In genomic region chr2:218717262-218717661, GRCh38 we compare ENCODE assay signal across 10 cellular contexts. TPM values are rescaled to one million over a fixed set of nuclear protein-coding genes. Genes with fewer than 3 reads are reported as not detected.
DNase-seq lines count a peak whose midpoint lies in the region; ATAC-seq and TF ChIP-seq lines count a peak whose summit lies in the region.
"Had no signal": no experiment of that assay in that cellular context is flagged by ENCODE, and none has a peak within 500 bp of the region (broad histone marks: within the 10 kb centered on the region; RNA-seq: fewer than 3 reads in every experiment).

No MANE protein-coding gene starts in this region.

- no peak overlapping the region for H3K23ac ChIP-seq in mesendoderm (ENCODE audit: low read length)

- H3F3A ChIP-seq in PC-3 (ENCODE audit: low read length, unreplicated experiment) = no peaks in the 10 kb centered on the region

- ATAC-seq in PC-3 (peak; percentile 90), GM18868 (IDR thresholded peaks at IDR 0.05; ENCODE audit: unreplicated experiment) (no peak), GM18517 (IDR thresholded peaks at IDR 0.05; ENCODE audit: unreplicated experiment) (no peak)

- H3K79me2 ChIP-seq in PC-3 (ENCODE audit: low read length) (peaks cover 85% of the 10 kb centered on the region), mesendoderm (ENCODE audit: control insufficient read depth, insufficient read depth, low read length) (peaks cover 46% of the 10 kb centered on the region)

- H3K4me1 ChIP-seq in PC-3 (ENCODE audit: insufficient read depth, low read length) = peaks cover 37% of the 10 kb centered on the region
- H3K4me1 ChIP-seq in mesendoderm (ENCODE audit: control insufficient read depth, low read depth, low read length) = peaks cover 8% of the 10 kb centered on the region
- H3K4me1 ChIP-seq: SJCRH30 had no signal

- peak; percentile 64 for DNase-seq in A172 (ENCODE audit: low spot score)
- peak; percentile 79 for DNase-seq in PC-3
- DNase-seq in glomerular visceral epithelial cell (ENCODE audit: extremely low spot score) = peak; percentile 45
- no peak for DNase-seq in mesendoderm
- DNase-seq: central memory CD4-positive, alpha-beta T cell; NCI-H2029; nucleus accumbens; SJCRH30 had no signal

- no peaks in the 10 kb centered on the region for H3K9me3 ChIP-seq in PC-3 (ENCODE audit: low read length)
- H3K9me3 ChIP-seq: SJCRH30 had no signal

- no peaks in the 10 kb centered on the region for H4K20me1 ChIP-seq in PC-3 (ENCODE audit: low read length)

- no peak overlapping the region for H4K8ac ChIP-seq in mesendoderm (ENCODE audit: low read depth, low read length)

- H3K27ac ChIP-seq in PC-3 (ENCODE audit: low read length) = peak overlapping the region; percentile 90
- H3K27ac ChIP-seq in mesendoderm (ENCODE audit: low read depth, low read length) = no peak overlapping the region
- H3K27ac ChIP-seq: SJCRH30 had no signal

- no peak overlapping the region for H2AFZ ChIP-seq in PC-3 (ENCODE audit: low read length)

- no peak overlapping the region for H3K56ac ChIP-seq in mesendoderm (ENCODE audit: low read length)

- H3K18ac ChIP-seq in mesendoderm (ENCODE audit: low read length) = no peak overlapping the region

- peaks cover 23% of the 10 kb centered on the region for H3K79me1 ChIP-seq in mesendoderm (ENCODE audit: low read length)

- no peak overlapping the region for H2AK5ac ChIP-seq in mesendoderm (ENCODE audit: low read length)

- no peak overlapping the region for H2BK15ac ChIP-seq in mesendoderm (replicated peaks; ENCODE audit: low read depth)

- H3K9ac ChIP-seq in PC-3 (ENCODE audit: low read length) (peak overlapping the region; percentile 49), mesendoderm (ENCODE audit: low read length) (no peak overlapping the region)

- POLR2A ChIA-PET in PC-3 (lab: Charles Lee; ENCODE audit: unreplicated experiment) = interaction anchor here (0.6 kb wide), 1 partner anchor 115 kb away, joined by 3 read pairs; no protein-coding TSS in a partner anchor

- intact Hi-C loops in PC-3 (cut with micrococcal nuclease) = no loop called here

- no peak overlapping the region for H4K5ac ChIP-seq in mesendoderm (ENCODE audit: low read length)

- no TSS peak for BruUV-seq in PC-3 (replicated peaks; lab: Mats Ljungman, UMichigan)

- H2BK120ac ChIP-seq in mesendoderm (ENCODE audit: low read depth, low read length) = no peak overlapping the region

- H2BK5ac ChIP-seq in mesendoderm (ENCODE audit: low read length) = no peak overlapping the region

- no peak overlapping the region for H3K4ac ChIP-seq in mesendoderm (ENCODE audit: low read depth, low read length)

- no CpG with 5 or more reads among the region's 3 CpGs for WGBS in mesendoderm (ENCODE audit: extremely low coverage, insufficient coverage, low lambda C conversion rate)

- CTCF ChIA-PET in PC-3 (lab: Charles Lee) = interaction anchor here (0.5 to 1.1 kb wide), 2 partner anchors 10 to 58 kb away, joined by 3 to 4 read pairs; partner anchors contain the start of genes BCS1L and ZNF142

- peak overlapping the region; percentile 37; the same call in 1 of the 2 replicates for H3K4me3 ChIP-seq in PC-3 (ENCODE audit: low read length)
- no peak overlapping the region for H3K4me3 ChIP-seq in mesendoderm (ENCODE audit: low read length)
- H3K4me3 ChIP-seq: SJCRH30 had no signal

- no peak for TF ChIP-seq CTCF in PC-3 (conservative IDR thresholded peaks at IDR 0.05; ENCODE audit: low read depth, low read length)

- no peaks in the 10 kb centered on the region for H3K27me3 ChIP-seq in PC-3 (ENCODE audit: low read length)
- no peaks in the 10 kb centered on the region for H3K27me3 ChIP-seq in mesendoderm (ENCODE audit: insufficient read depth, low read length, poor library complexity)
- H3K27me3 ChIP-seq: SJCRH30 had no signal

- H3K4me2 ChIP-seq in PC-3 (ENCODE audit: low read length) (peak overlapping the region; percentile 68), mesendoderm (ENCODE audit: low read length) (no peak overlapping the region)

- H3K9me2 ChIP-seq in PC-3 (replicated peaks; ENCODE audit: low read length) = no peaks in the 10 kb centered on the region

- H3K36me3 ChIP-seq in PC-3 (ENCODE audit: low read depth, low read length) (peaks cover 8% of the 10 kb centered on the region; the same call in 1 of the 2 replicates), mesendoderm (ENCODE audit: control insufficient read depth, insufficient read depth, low read length) (no peaks in the 10 kb centered on the region)

RNA-seq across cellular contexts. Expression of gene TTLL4, which starts 6.6 kb away (rescaled TPM):
- 11.0 and 12.4 TPM in 2 replicates for total RNA-seq in A172 (2014; rRNA removed; shearing (Covaris generic))
- 21.0 and 32.9 TPM in 2 replicates for total RNA-seq in PC-3 (2014; rRNA removed)
- polyA plus RNA-seq in mesendoderm (2013, experiment 1 of 2) = 71.1 TPM
- 71.0 TPM for polyA plus RNA-seq in mesendoderm (2013, experiment 2 of 2)

RNA-seq across cellular contexts. Expression of gene STK36, which starts 45.4 kb away (rescaled TPM):
- 29.5 and 33.0 TPM in 2 replicates for total RNA-seq in A172 (2014; rRNA removed; shearing (Covaris generic))
- total RNA-seq in PC-3 (2014; rRNA removed) = 32.9 and 48.2 TPM in 2 replicates
- polyA plus RNA-seq in mesendoderm (2013, experiment 1 of 2) = 18.8 TPM
- 17.9 TPM for polyA plus RNA-seq in mesendoderm (2013, experiment 2 of 2)

RNA-seq across cellular contexts. Expression of gene RNF25, which starts 45.5 kb away (rescaled TPM):
- total RNA-seq in A172 (2014; rRNA removed; shearing (Covaris generic)) = 53.5 and 63.0 TPM in 2 replicates
- 35.1 and 42.4 TPM in 2 replicates for total RNA-seq in PC-3 (2014; rRNA removed)
- polyA plus RNA-seq in mesendoderm (2013, experiment 1 of 2) = 25.7 TPM
- 24.8 TPM for polyA plus RNA-seq in mesendoderm (2013, experiment 2 of 2)

RNA-seq across cellular contexts. Expression of gene BCS1L, which starts 57.8 kb away (rescaled TPM):
- 38.9 and 40.7 TPM in 2 replicates for total RNA-seq in A172 (2014; rRNA removed; shearing (Covaris generic))
- 41.3 and 48.5 TPM in 2 replicates for total RNA-seq in PC-3 (2014; rRNA removed)
- 30.3 TPM for polyA plus RNA-seq in mesendoderm (2013, experiment 1 of 2)
- polyA plus RNA-seq in mesendoderm (2013, experiment 2 of 2) = 31.5 TPM

RNA-seq across cellular contexts. Expression of gene ZNF142, which starts 57.8 kb away (rescaled TPM):
- 14.1 and 18.3 TPM in 2 replicates for total RNA-seq in A172 (2014; rRNA removed; shearing (Covaris generic))
- 35.5 and 36.3 TPM in 2 replicates for total RNA-seq in PC-3 (2014; rRNA removed)
- 22.4 TPM for polyA plus RNA-seq in mesendoderm (2013, experiment 1 of 2)
- 23.2 TPM for polyA plus RNA-seq in mesendoderm (2013, experiment 2 of 2)
